ENCODE assay signal across 18 cellular contexts in genomic region chr16:21957687-21958346, GRCh38. TPM values are rescaled to one million over a fixed set of nuclear protein-coding genes. Genes with fewer than 3 reads are reported as not detected.
"Had no signal": no experiment of that assay in that cellular context is flagged by ENCODE, and none has a peak within 500 bp of the region (broad histone marks: within the 10 kb centered on the region; RNA-seq: fewer than 3 reads in every experiment).

No MANE protein-coding gene starts in this region.

- H3K9me3 Mint-ChIP-seq: activated naive CD4-positive, alpha-beta T cell treated with anti-CD3 and anti-CD28 coated beads, Interleukin-2, amount 10 ng/mL, durations not matched to agents 7 days and 5 days; brain; naive thymus-derived CD8-positive, alpha-beta T cell; stimulated activated naive CD8-positive, alpha-beta T cell treated with anti-CD3 and anti-CD28 coated beads, Interleukin-15, amount 100 ng/mL, for 72 hours; T-cell had no signal

- H3K27ac ChIP-seq: testis, upper lobe of right lung had no signal

- H3K27me3 ChIP-seq: testis, upper lobe of right lung had no signal

- H3K4me3 Mint-ChIP-seq: activated naive CD4-positive, alpha-beta T cell treated with anti-CD3 and anti-CD28 coated beads, Interleukin-2, amount 10 ng/mL, durations not matched to agents 7 days and 5 days; stimulated activated naive CD8-positive, alpha-beta T cell treated with anti-CD3 and anti-CD28 coated beads, Interleukin-15, amount 100 ng/mL, for 72 hours; T-cell had no signal

- H3K27me3 Mint-ChIP-seq: activated naive CD4-positive, alpha-beta T cell treated with anti-CD3 and anti-CD28 coated beads, Interleukin-2, amount 10 ng/mL, durations not matched to agents 7 days and 5 days; naive thymus-derived CD8-positive, alpha-beta T cell; stimulated activated naive CD8-positive, alpha-beta T cell treated with anti-CD3 and anti-CD28 coated beads, Interleukin-15, amount 100 ng/mL, for 72 hours; T-cell had no signal

- H3K27ac Mint-ChIP-seq: activated naive CD4-positive, alpha-beta T cell treated with anti-CD3 and anti-CD28 coated beads, Interleukin-2, amount 10 ng/mL, durations not matched to agents 7 days and 5 days; brain had no signal

- DNase-seq: activated CD4-positive, alpha-beta T cell treated with anti-CD3 and anti-CD28 coated beads for 48 hours; activated naive CD4-positive, alpha-beta T cell treated with anti-CD3 and anti-CD28 coated beads, Interleukin-2, amount 10 ng/mL, durations not matched to agents 7 days and 5 days; amygdala; cerebellar nuclear complex; left colon; naive thymus-derived CD8-positive, alpha-beta T cell; stimulated activated CD4-positive, alpha-beta T cell treated with anti-CD3 and anti-CD28 coated beads, Interleukin-4, amount 100 ng/mL, for 1 hour; stimulated activated CD8-positive, alpha-beta memory T cell treated with anti-CD3 and anti-CD28 coated beads, Interleukin-4, amount 100 ng/mL, for 48 hours; stimulated activated naive CD8-positive, alpha-beta T cell treated with anti-CD3 and anti-CD28 coated beads, Interleukin-15, amount 100 ng/mL, for 72 hours; T-cell; testis; upper lobe of right lung had no signal

- H3K4me3 ChIP-seq: testis, upper lobe of right lung had no signal

- H3K9me3 ChIP-seq: testis, upper lobe of right lung had no signal

- ATAC-seq: esophagus mucosa; left colon; naive thymus-derived CD8-positive, alpha-beta T cell; stimulated activated naive CD8-positive, alpha-beta T cell treated with anti-CD3 and anti-CD28 coated beads, Interleukin-15, amount 100 ng/mL, for 72 hours; T-cell; upper lobe of right lung had no signal

RNA-seq across cellular contexts. Expression of gene PDZD9, which starts 43.1 kb away (rescaled TPM):
- total RNA-seq: dermis microvascular lymphatic vessel endothelial cell; esophagus mucosa; glomerular endothelial cell; left colon; lung microvascular endothelial cell; naive thymus-derived CD8-positive, alpha-beta T cell; osteoblast; T-cell; upper lobe of right lung had no signal
